ENCODE assay signal across 8 cellular contexts in genomic region chr9:108478431-108478837, GRCh38.
DNase-seq lines count a peak whose midpoint lies in the region; ATAC-seq and TF ChIP-seq lines count a peak whose summit lies in the region.

No MANE protein-coding gene starts in this region.

- ATAC-seq in GM18858 (IDR thresholded peaks at IDR 0.05; ENCODE audit: unreplicated experiment) = peak; percentile 11
- ATAC-seq in HG02678 (IDR thresholded peaks at IDR 0.05; ENCODE audit: unreplicated experiment) = peak; percentile 17
- ATAC-seq in left colon = peak; percentile 44

- H3K9me3 Mint-ChIP-seq in nephron progenitor cell = no peaks in the 10 kb centered on the region

- H3K27me3 Mint-ChIP-seq in nephron progenitor cell (ENCODE audit: low read depth, poor library complexity) = peaks cover 8% of the 10 kb centered on the region

- H3K4me1 Mint-ChIP-seq in nephron progenitor cell = peaks cover 24% of the 10 kb centered on the region

- no peaks in the 10 kb centered on the region for H3K36me3 Mint-ChIP-seq in nephron progenitor cell (ENCODE audit: low read depth)

- no peak overlapping the region for H3K27ac Mint-ChIP-seq in nephron progenitor cell

- CTCF ChIA-PET in RWPE1 (lab: Yijun Ruan, JAX) = interaction anchor here (0.5 to 0.6 kb wide), 3 partner anchors 42 to 123 kb away, joined by 3 read pairs; no protein-coding TSS in a partner anchor

- POLR2A ChIA-PET in RWPE1 (lab: Yijun Ruan, JAX; ENCODE audit: low non-redundant PET) = interaction anchor here (0.6 kb wide), 1 partner anchor 352 kb away, joined by 3 read pairs; no protein-coding TSS in a partner anchor

- TF ChIP-seq CTCF in RWPE1 (conservative IDR thresholded peaks at IDR 0.05; ENCODE audit: low read depth) (no peak), nephron progenitor cell (IDR thresholded peaks at IDR 0.05) (no peak)

- H3K27ac ChIP-seq in RWPE1 = peak overlapping the region; percentile 98

- DNase-seq in RWPE1 (ENCODE audit: low spot score) = peak; percentile 95
- peak; percentile 32 to 71 for DNase-seq in left colon
- no peak for DNase-seq in NCI-H2029 treated with DMSO at 0.1 percent for 48 hours (lab: John Stamatoyannopoulos, UW)
- no peak for DNase-seq in nephron progenitor cell
- DNase-seq in T-helper 9 cell = no peak
- no peak for DNase-seq in activated CD4-positive, alpha-beta T cell treated with anti-CD3 and anti-CD28 coated beads for 48 hours

- intact Hi-C loops in left colon (cut with DNase I, micrococcal nuclease) = no loop called here

- H3K4me3 Mint-ChIP-seq in nephron progenitor cell = no peak overlapping the region

Comparison
In these comparisons a context has a peak if more than half of its experiments do, and no peak if none do; other contexts are left out.
1. DNase-seq: peak in RWPE1 (single experiment) and left colon (2 of 2); none in NCI-H2029 treated with DMSO at 0.1 percent for 48 hours (single experiment), nephron progenitor cell (single experiment), T-helper 9 cell (single experiment) and activated CD4-positive, alpha-beta T cell treated with anti-CD3 and anti-CD28 coated beads for 48 hours (single experiment).
2. Peak in every context shown above with its lines, with median percentiles within 50 percentile points of each other: ATAC-seq.